ENCODE assay signal across 13 cellular contexts in genomic region chr12:132427999-132428871, GRCh38.
A peak's percentile ranks its signal among the peaks of the same experiment; 100 is the strongest.
DNase-seq lines count a peak whose midpoint lies in the region; ATAC-seq and TF ChIP-seq lines count a peak whose summit lies in the region.
"Had no signal": no experiment of that assay in that cellular context is flagged by ENCODE, and none has a peak within 500 bp of the region (broad histone marks: within the 10 kb centered on the region; RNA-seq: fewer than 3 reads in every experiment).

No MANE protein-coding gene starts in this region.

- H3K9ac ChIP-seq in PC-3 (ENCODE audit: low read length) (no peak overlapping the region), iPS-20b (ENCODE audit: low read depth, low read length) (no peak overlapping the region)

- H3K36me3 ChIP-seq in PC-3 (ENCODE audit: low read depth, low read length) (no peaks in the 10 kb centered on the region), iPS-20b (ENCODE audit: insufficient read depth, low read depth, low read length) (no peaks in the 10 kb centered on the region), heart left ventricle (no peaks in the 10 kb centered on the region)
- H3K36me3 ChIP-seq: upper lobe of left lung had no signal

- no peaks in the 10 kb centered on the region for H3F3A ChIP-seq in PC-3 (ENCODE audit: low read length, unreplicated experiment)

- H4K20me1 ChIP-seq in PC-3 (ENCODE audit: low read length): no peaks in the 10 kb centered on the region

- no peaks in the 10 kb centered on the region for H3K9me3 ChIP-seq in PC-3 (ENCODE audit: low read length)
- no peaks in the 10 kb centered on the region; the same call in 1 of the 2 replicates for H3K9me3 ChIP-seq in iPS-20b (ENCODE audit: insufficient read depth, low read depth, low read length)
- no peaks in the 10 kb centered on the region for H3K9me3 ChIP-seq in heart left ventricle
- H3K9me3 ChIP-seq: upper lobe of left lung had no signal

- POLR2A ChIA-PET in PC-3 (lab: Charles Lee; ENCODE audit: unreplicated experiment): no interaction called here

- peaks cover 12% of the 10 kb centered on the region for H3K4me1 ChIP-seq in PC-3 (ENCODE audit: insufficient read depth, low read length)
- H3K4me1 ChIP-seq in iPS-20b (ENCODE audit: insufficient read depth, low read length): peaks cover 5% of the 10 kb centered on the region; the same call in 1 of the 2 replicates
- H3K4me1 ChIP-seq in heart left ventricle: peaks cover 0 to 24% (median 6%) of the 10 kb centered on the region in 12 donors

- no TSS peak for BruUV-seq in PC-3 (replicated peaks; lab: Mats Ljungman, UMichigan)

- H3K36me3 Mint-ChIP-seq in osteocyte (ENCODE audit: unreplicated experiment): no peaks in the 10 kb centered on the region

- CTCF ChIA-PET in PC-3 (lab: Charles Lee): interaction anchor here (1.2 kb wide), 1 partner anchor 12 kb away, joined by 4 read pairs; no protein-coding TSS in a partner anchor

- H3K79me2 ChIP-seq in PC-3 (ENCODE audit: low read length): no peaks in the 10 kb centered on the region

- H3K9me2 ChIP-seq in PC-3 (replicated peaks; ENCODE audit: low read length): no peaks in the 10 kb centered on the region

- H3K27me3 ChIP-seq in PC-3 (ENCODE audit: low read length) (peaks cover 3% of the 10 kb centered on the region; the same call in 1 of the 2 replicates), iPS-20b (ENCODE audit: insufficient read depth, low read length) (peaks cover 97% of the 10 kb centered on the region), heart left ventricle (peaks cover 13 to 88% (median 35%) of the 10 kb centered on the region in 9 donors)

- TF ChIP-seq CTCF in PC-3 (conservative IDR thresholded peaks at IDR 0.05; ENCODE audit: low read depth, low read length) (0 out of 2 replicates have a peak, but pooled peaks have one; percentile 22), osteocyte (IDR thresholded peaks at IDR 0.05) (no peak), heart left ventricle (IDR thresholded peaks at IDR 0.05) (no peak)

- WGBS in heart left ventricle, 4 donors: 75 to 82% (median 79%) methylated on average over 29 to 38 of the region's 38 CpGs

- peaks cover 42% of the 10 kb centered on the region for H3K27me3 Mint-ChIP-seq in osteocyte (ENCODE audit: unreplicated experiment)

- no peak overlapping the region for H2AFZ ChIP-seq in PC-3 (ENCODE audit: low read length)

- no peak overlapping the region for H3K27ac Mint-ChIP-seq in osteocyte (ENCODE audit: unreplicated experiment)

- peak; percentile 29 for DNase-seq in NCI-H2196 (lab: John Stamatoyannopoulos, UW; ENCODE audit: unreplicated experiment)
- DNase-seq in NCI-H2196 treated with DMSO at 0.1 percent for 48 hours (lab: John Stamatoyannopoulos, UW; ENCODE audit: unreplicated experiment): no peak
- no peak for DNase-seq in PC-3
- no peak for DNase-seq in stimulated activated naive CD8-positive, alpha-beta T cell treated with anti-CD3 and anti-CD28 coated beads, Interleukin-15, Interleukin-2, amounts not matched to agents 100 U/mL and 50 U/mL, for 24 hours
- DNase-seq in osteocyte (ENCODE audit: extremely low spot score, unreplicated experiment): no peak
- DNase-seq in heart left ventricle: no peak
- DNase-seq: activated CD4-positive, CD25-positive, alpha-beta regulatory T cell; activated T-cell treated with anti-CD3 and anti-CD28 coated beads, Interleukin-2, amount 50 U/mL, for 1 hour; effector memory CD4-positive, alpha-beta T cell; NCI-H226 had no signal

- H3K4me3 ChIP-seq in PC-3 (ENCODE audit: low read length) (no peak overlapping the region), iPS-20b (ENCODE audit: low read length) (0 out of 2 replicates have a peak overlapping the region, but pooled peaks have one; percentile 23), heart left ventricle (no peak overlapping the region)
- H3K4me3 ChIP-seq: upper lobe of left lung had no signal

- H3K4me3 Mint-ChIP-seq in osteocyte (ENCODE audit: unreplicated experiment): no peak overlapping the region

- ATAC-seq in PC-3 (peak; percentile 17), heart left ventricle (no peak), HG03280 (IDR thresholded peaks at IDR 0.05; ENCODE audit: unreplicated experiment) (no peak)
- ATAC-seq in stimulated activated naive CD8-positive, alpha-beta T cell treated with anti-CD3 and anti-CD28 coated beads, Interleukin-15, Interleukin-2, amounts not matched to agents 100 U/mL and 50 U/mL, for 24 hours: peak; percentile 22

- H3K9me3 Mint-ChIP-seq in osteocyte (ENCODE audit: unreplicated experiment): no peaks in the 10 kb centered on the region

- H3K27ac ChIP-seq in PC-3 (ENCODE audit: low read length) (no peak overlapping the region), iPS-20b (ENCODE audit: low read length) (no peak overlapping the region), heart left ventricle (no peak overlapping the region)
- H3K27ac ChIP-seq: upper lobe of left lung had no signal

- peaks cover 18% of the 10 kb centered on the region for H3K4me1 Mint-ChIP-seq in osteocyte (ENCODE audit: unreplicated experiment)

- no peak for TF ChIP-seq POLR2A in heart left ventricle (IDR thresholded peaks at IDR 0.05)

- no peak overlapping the region for H3K4me2 ChIP-seq in PC-3 (ENCODE audit: low read length)

- intact Hi-C loops in PC-3 (cut with micrococcal nuclease) (no loop called here), heart left ventricle (cut with DNase I) (loop anchor here in 1 of 10 donors (10.0 kb wide), 1 partner anchor 97 kb away; no protein-coding TSS in a partner anchor)

Comparison
In these comparisons a context has a peak if more than half of its experiments do, and no peak if none do; other contexts are left out.
1. ATAC-seq: peak in PC-3 (single experiment) and stimulated activated naive CD8-positive, alpha-beta T cell treated with anti-CD3 and anti-CD28 coated beads, Interleukin-15, Interleukin-2, amounts not matched to agents 100 U/mL and 50 U/mL, for 24 hours (single experiment); none in heart left ventricle (0 of 4) and HG03280 (single experiment).